Comparison of ENCODE assay signal across 20 cellular contexts in genomic region chr7:41581041-41581440, GRCh38.
"Had no signal": no experiment of that assay in that cellular context is flagged by ENCODE, and none has a peak within 500 bp of the region (broad histone marks: within the 10 kb centered on the region; RNA-seq: fewer than 3 reads in every experiment).

No MANE protein-coding gene starts in this region.

- DNase-seq: activated CD4-positive, alpha-beta T cell treated with anti-CD3 and anti-CD28 coated beads for 36 hours; activated CD4-positive, alpha-beta T cell treated with anti-CD3 and anti-CD28 coated beads, Interleukin-2, amount 50 U/mL, for 48 hours; activated T-cell treated with anti-CD3 and anti-CD28 coated beads for 4 hours; amniotic stem cell; body of pancreas; central memory CD4-positive, alpha-beta T cell; colonic mucosa; erythroblast; gastrocnemius medialis; head of caudate nucleus; kidney; left ventricle myocardium inferior; mammary epithelial cell; naive B cell; stimulated activated naive B cell treated with anti-CD40 and anti-IgM and Interleukin-4, amounts not matched to agents 10 μg/mL and 1 μg/mL and 100 μg/mL, for 72 hours; upper lobe of right lung had no signal

- H3K27me3 Mint-ChIP-seq: activated CD4-positive, alpha-beta T cell treated with anti-CD3 and anti-CD28 coated beads for 36 hours had no signal

- H3K9me3 Mint-ChIP-seq: neural progenitor cell; stimulated activated naive B cell treated with anti-CD40 and anti-IgM and Interleukin-4, amounts not matched to agents 10 μg/mL and 1 μg/mL and 100 μg/mL, for 72 hours had no signal

- H3K27ac Mint-ChIP-seq: activated CD4-positive, alpha-beta T cell treated with anti-CD3 and anti-CD28 coated beads for 36 hours; activated naive CD8-positive, alpha-beta T cell; naive B cell; neural progenitor cell; stimulated activated naive B cell treated with anti-CD40 and anti-IgM and Interleukin-4, amounts not matched to agents 10 μg/mL and 1 μg/mL and 100 μg/mL, for 72 hours; T-helper 2 cell treated with Interferon-gamma antibody and Interleukin-4, amounts not matched to agents 5 μg/mL and 100 μg/mL, for 36 hours; WTC11 had no signal

- H3K4me3 Mint-ChIP-seq: activated CD4-positive, alpha-beta T cell treated with anti-CD3 and anti-CD28 coated beads for 36 hours; activated naive CD8-positive, alpha-beta T cell; naive B cell; neural progenitor cell; stimulated activated naive B cell treated with anti-CD40 and anti-IgM and Interleukin-4, amounts not matched to agents 10 μg/mL and 1 μg/mL and 100 μg/mL, for 72 hours; T-helper 2 cell treated with Interferon-gamma antibody and Interleukin-4, amounts not matched to agents 5 μg/mL and 100 μg/mL, for 36 hours; WTC11 had no signal

- H3K36me3 Mint-ChIP-seq: activated naive CD8-positive, alpha-beta T cell; naive B cell; neural progenitor cell; stimulated activated naive B cell treated with anti-CD40 and anti-IgM and Interleukin-4, amounts not matched to agents 10 μg/mL and 1 μg/mL and 100 μg/mL, for 72 hours; WTC11 had no signal

- ATAC-seq: activated CD4-positive, alpha-beta T cell treated with anti-CD3 and anti-CD28 coated beads for 36 hours; body of pancreas; gastrocnemius medialis; stimulated activated naive B cell treated with anti-CD40 and anti-IgM and Interleukin-4, amounts not matched to agents 10 μg/mL and 1 μg/mL and 100 μg/mL, for 72 hours; upper lobe of right lung; WTC11 had no signal

- H3K4me1 Mint-ChIP-seq: activated CD4-positive, alpha-beta T cell treated with anti-CD3 and anti-CD28 coated beads for 36 hours; naive B cell; neural progenitor cell; stimulated activated naive B cell treated with anti-CD40 and anti-IgM and Interleukin-4, amounts not matched to agents 10 μg/mL and 1 μg/mL and 100 μg/mL, for 72 hours; WTC11 had no signal
